32 cellular contexts compared by ENCODE assay signal in the genomic region with DNA sequence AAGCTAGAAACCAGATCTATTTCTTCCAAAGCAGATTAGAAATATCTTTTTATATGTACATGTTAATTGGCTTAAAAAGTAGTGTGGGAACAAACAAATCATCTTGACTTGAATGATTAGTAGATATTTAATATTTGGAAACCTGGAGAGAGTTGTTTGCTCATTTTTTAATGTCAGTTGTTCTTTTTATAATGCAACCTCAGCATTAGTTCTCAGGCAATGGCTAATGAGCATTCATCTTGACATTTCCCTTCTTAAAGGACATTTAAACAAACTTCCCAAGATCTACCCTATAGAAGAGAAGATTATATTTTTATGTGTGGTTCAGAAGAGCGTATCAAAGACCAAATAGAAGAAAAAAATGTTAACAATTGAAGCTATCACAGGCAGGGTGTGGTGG.
"Had no signal": no experiment of that assay in that cellular context is flagged by ENCODE, and none has a peak within 500 bp of the region (broad histone marks: within the 10 kb centered on the region; RNA-seq: fewer than 3 reads in every experiment).

No MANE protein-coding gene starts in this region.

- H3K27me3 Mint-ChIP-seq: activated B cell treated with CpG ODN at 0.5 μM for 24 hours; activated CD4-positive, alpha-beta memory T cell treated with anti-CD3 and anti-CD28 coated beads, Interleukin-2, amount 10 ng/mL, durations not matched to agents 7 days and 5 days; activated CD4-positive, alpha-beta T cell treated with anti-CD3 and anti-CD28 coated beads, Interleukin-2, amount 10 ng/mL, durations not matched to agents 24 days and 14 days; activated CD8-positive, alpha-beta memory T cell treated with anti-CD3 and anti-CD28 coated beads, Interleukin-2, amount 10 ng/mL, durations not matched to agents 7 days and 5 days; activated naive CD4-positive, alpha-beta T cell treated with anti-CD3 and anti-CD28 coated beads, Interleukin-2, amount 10 ng/mL, durations not matched to agents 7 days and 5 days; activated naive CD4-positive, alpha-beta T cell treated with anti-CD3 and anti-CD28 coated beads, Interleukin-2, amount 50 U/mL, for 24 hours; activated naive CD8-positive, alpha-beta T cell; activated naive CD8-positive, alpha-beta T cell treated with anti-CD3 and anti-CD28 coated beads, Interleukin-2, amount 10 ng/mL, durations not matched to agents 7 days and 5 days; activated naive CD8-positive, alpha-beta T cell treated with anti-CD3 and anti-CD28 coated beads, Interleukin-2, amount 50 U/mL, for 24 hours; activated T-cell treated with anti-CD3 and anti-CD28 coated beads, Interleukin-2, amount 50 U/mL, for 24 hours; T-cell; T-helper 17 cell had no signal

- H3K9me3 Mint-ChIP-seq: activated B cell treated with CpG ODN at 0.5 μM for 24 hours; activated CD4-positive, alpha-beta T cell treated with anti-CD3 and anti-CD28 coated beads, Interleukin-2, amount 10 ng/mL, durations not matched to agents 24 days and 14 days; activated naive CD4-positive, alpha-beta T cell treated with anti-CD3 and anti-CD28 coated beads, Interleukin-2, amount 10 ng/mL, durations not matched to agents 7 days and 5 days; activated naive CD4-positive, alpha-beta T cell treated with anti-CD3 and anti-CD28 coated beads, Interleukin-2, amount 50 U/mL, for 24 hours; activated naive CD8-positive, alpha-beta T cell treated with anti-CD3 and anti-CD28 coated beads, Interleukin-2, amount 50 U/mL, for 24 hours; activated T-helper 2 cell treated with anti-CD3 and anti-CD28 coated beads, Interferon-gamma antibody, Interleukin-2, Interleukin-4, amounts not matched to agents 10 μg/mL and 5 μg/mL and 100 μg/mL, durations not matched to agents 14 hours and 24 hours and 36 hours had no signal

- H3K27ac Mint-ChIP-seq: activated B cell treated with CpG ODN at 0.5 μM for 24 hours; activated CD4-positive, alpha-beta memory T cell treated with anti-CD3 and anti-CD28 coated beads, Interleukin-2, amount 10 ng/mL, durations not matched to agents 7 days and 5 days; activated CD4-positive, alpha-beta T cell treated with anti-CD3 and anti-CD28 coated beads, Interleukin-2, amount 10 ng/mL, durations not matched to agents 24 days and 14 days; activated CD8-positive, alpha-beta memory T cell treated with anti-CD3 and anti-CD28 coated beads, Interleukin-2, amount 10 ng/mL, durations not matched to agents 7 days and 5 days; activated CD8-positive, alpha-beta T cell treated with anti-CD3 and anti-CD28 coated beads, Interleukin-2, amount 10 ng/mL, durations not matched to agents 7 days and 5 days; activated naive CD4-positive, alpha-beta T cell treated with anti-CD3 and anti-CD28 coated beads, Interleukin-2, amount 10 ng/mL, durations not matched to agents 7 days and 5 days; activated naive CD4-positive, alpha-beta T cell treated with anti-CD3 and anti-CD28 coated beads, Interleukin-2, amount 50 U/mL, for 24 hours; activated naive CD8-positive, alpha-beta T cell; activated naive CD8-positive, alpha-beta T cell treated with anti-CD3 and anti-CD28 coated beads, Interleukin-2, amount 10 ng/mL, durations not matched to agents 7 days and 5 days; activated naive CD8-positive, alpha-beta T cell treated with anti-CD3 and anti-CD28 coated beads, Interleukin-2, amount 50 U/mL, for 24 hours; activated T-cell treated with anti-CD3 and anti-CD28 coated beads, Interleukin-2, amount 50 U/mL, for 24 hours; activated T-helper 2 cell treated with anti-CD3 and anti-CD28 coated beads, Interferon-gamma antibody, Interleukin-2, Interleukin-4, amounts not matched to agents 10 μg/mL and 5 μg/mL and 100 μg/mL, durations not matched to agents 14 hours and 24 hours and 36 hours; T-cell; T-helper 17 cell had no signal

- DNase-seq: activated B cell treated with CpG ODN at 0.5 μM for 24 hours; activated CD4-positive, alpha-beta memory T cell treated with anti-CD3 and anti-CD28 coated beads, Interleukin-2, amount 10 ng/mL, durations not matched to agents 7 days and 5 days; activated CD4-positive, alpha-beta T cell treated with anti-CD3 and anti-CD28 coated beads for 4 hours; activated CD4-positive, alpha-beta T cell treated with anti-CD3 and anti-CD28 coated beads, Interleukin-2, amount 10 ng/mL, durations not matched to agents 24 days and 14 days; activated CD4-positive, alpha-beta T cell treated with anti-CD3 and anti-CD28 coated beads, Interleukin-2, amount 50 U/mL, for 1 hour; activated CD4-positive, alpha-beta T cell treated with anti-CD3 and anti-CD28 coated beads, Interleukin-2, amount 50 U/mL, for 48 hours; activated CD4-positive, CD25-positive, alpha-beta regulatory T cell treated with anti-CD3 and anti-CD28 coated beads, Interleukin-2, amount 50 U/mL, for 72 hours; activated CD8-positive, alpha-beta memory T cell treated with anti-CD3 and anti-CD28 coated beads for 24 hours; activated CD8-positive, alpha-beta memory T cell treated with anti-CD3 and anti-CD28 coated beads, Interleukin-2, amount 10 ng/mL, durations not matched to agents 7 days and 5 days; activated CD8-positive, alpha-beta memory T cell treated with anti-CD3 and anti-CD28 coated beads, Interleukin-2, amount 50 U/mL, for 48 hours; activated CD8-positive, alpha-beta T cell treated with anti-CD3 and anti-CD28 coated beads, Interleukin-2, amount 10 ng/mL, durations not matched to agents 7 days and 5 days; activated effector memory CD4-positive, alpha-beta T cell treated with Interleukin-2 at 50 U/mL for 16 hours; activated gamma-delta T cell; activated naive CD4-positive, alpha-beta T cell treated with anti-CD3 and anti-CD28 coated beads, Interleukin-2, amount 10 ng/mL, durations not matched to agents 7 days and 5 days; activated naive CD4-positive, alpha-beta T cell treated with Interleukin-2 at 50 U/mL for 16 hours; activated naive CD8-positive, alpha-beta T cell treated with anti-CD3 and anti-CD28 coated beads, Interleukin-2, amount 10 ng/mL, durations not matched to agents 7 days and 5 days; activated naive CD8-positive, alpha-beta T cell treated with anti-CD3 and anti-CD28 coated beads, Interleukin-2, amount 50 U/mL, for 24 hours; activated T-cell treated with anti-CD3 and anti-CD28 coated beads, Interleukin-2, amount 50 U/mL, for 24 hours; activated T-cell treated with anti-CD3 and anti-CD28 coated beads, Interleukin-2, amount 50 U/mL, for 48 hours; aorta; body of pancreas; brain microvascular endothelial cell; central memory CD4-positive, alpha-beta T cell; T-cell; T-helper 17 cell had no signal

- H3K27me3 ChIP-seq: body of pancreas, brain microvascular endothelial cell, breast epithelium had no signal

- H3K4me3 Mint-ChIP-seq: activated B cell treated with CpG ODN at 0.5 μM for 24 hours; activated CD4-positive, alpha-beta memory T cell treated with anti-CD3 and anti-CD28 coated beads, Interleukin-2, amount 10 ng/mL, durations not matched to agents 7 days and 5 days; activated CD4-positive, alpha-beta T cell treated with anti-CD3 and anti-CD28 coated beads, Interleukin-2, amount 10 ng/mL, durations not matched to agents 24 days and 14 days; activated CD8-positive, alpha-beta memory T cell treated with anti-CD3 and anti-CD28 coated beads, Interleukin-2, amount 10 ng/mL, durations not matched to agents 7 days and 5 days; activated CD8-positive, alpha-beta T cell treated with anti-CD3 and anti-CD28 coated beads, Interleukin-2, amount 10 ng/mL, durations not matched to agents 7 days and 5 days; activated naive CD4-positive, alpha-beta T cell treated with anti-CD3 and anti-CD28 coated beads, Interleukin-2, amount 10 ng/mL, durations not matched to agents 7 days and 5 days; activated naive CD4-positive, alpha-beta T cell treated with anti-CD3 and anti-CD28 coated beads, Interleukin-2, amount 50 U/mL, for 24 hours; activated naive CD8-positive, alpha-beta T cell; activated naive CD8-positive, alpha-beta T cell treated with anti-CD3 and anti-CD28 coated beads, Interleukin-2, amount 10 ng/mL, durations not matched to agents 7 days and 5 days; activated naive CD8-positive, alpha-beta T cell treated with anti-CD3 and anti-CD28 coated beads, Interleukin-2, amount 50 U/mL, for 24 hours; activated T-cell treated with anti-CD3 and anti-CD28 coated beads, Interleukin-2, amount 50 U/mL, for 24 hours; T-cell; T-helper 17 cell had no signal

- ATAC-seq: activated CD8-positive, alpha-beta memory T cell treated with anti-CD3 and anti-CD28 coated beads, Interleukin-2, amount 10 ng/mL, durations not matched to agents 7 days and 5 days; activated CD8-positive, alpha-beta T cell treated with anti-CD3 and anti-CD28 coated beads, Interleukin-2, amount 10 ng/mL, durations not matched to agents 7 days and 5 days; activated naive CD8-positive, alpha-beta T cell treated with anti-CD3 and anti-CD28 coated beads, Interleukin-2, amount 50 U/mL, for 24 hours; body of pancreas; T-cell; T-helper 17 cell had no signal

- H3K36me3 ChIP-seq: brain microvascular endothelial cell, breast epithelium had no signal

- H3K27ac ChIP-seq: body of pancreas, brain microvascular endothelial cell, breast epithelium, VCaP had no signal

- H3K4me1 Mint-ChIP-seq: activated B cell treated with CpG ODN at 0.5 μM for 24 hours; activated CD4-positive, alpha-beta memory T cell treated with anti-CD3 and anti-CD28 coated beads, Interleukin-2, amount 10 ng/mL, durations not matched to agents 7 days and 5 days; activated CD4-positive, alpha-beta T cell treated with anti-CD3 and anti-CD28 coated beads, Interleukin-2, amount 10 ng/mL, durations not matched to agents 24 days and 14 days; activated CD8-positive, alpha-beta memory T cell treated with anti-CD3 and anti-CD28 coated beads, Interleukin-2, amount 10 ng/mL, durations not matched to agents 7 days and 5 days; activated naive CD4-positive, alpha-beta T cell treated with anti-CD3 and anti-CD28 coated beads, Interleukin-2, amount 10 ng/mL, durations not matched to agents 7 days and 5 days; activated naive CD4-positive, alpha-beta T cell treated with anti-CD3 and anti-CD28 coated beads, Interleukin-2, amount 50 U/mL, for 24 hours; activated naive CD8-positive, alpha-beta T cell treated with anti-CD3 and anti-CD28 coated beads, Interleukin-2, amount 10 ng/mL, durations not matched to agents 7 days and 5 days; activated naive CD8-positive, alpha-beta T cell treated with anti-CD3 and anti-CD28 coated beads, Interleukin-2, amount 50 U/mL, for 24 hours; T-cell had no signal

- H3K36me3 Mint-ChIP-seq: activated CD8-positive, alpha-beta memory T cell treated with anti-CD3 and anti-CD28 coated beads, Interleukin-2, amount 10 ng/mL, durations not matched to agents 7 days and 5 days; activated naive CD4-positive, alpha-beta T cell treated with anti-CD3 and anti-CD28 coated beads, Interleukin-2, amount 10 ng/mL, durations not matched to agents 7 days and 5 days; activated naive CD4-positive, alpha-beta T cell treated with anti-CD3 and anti-CD28 coated beads, Interleukin-2, amount 50 U/mL, for 24 hours; activated naive CD8-positive, alpha-beta T cell; activated naive CD8-positive, alpha-beta T cell treated with anti-CD3 and anti-CD28 coated beads, Interleukin-2, amount 10 ng/mL, durations not matched to agents 7 days and 5 days; T-cell had no signal

- H3K4me1 ChIP-seq: body of pancreas, breast epithelium had no signal

- H3K4me3 ChIP-seq: body of pancreas, breast epithelium had no signal

- H3K9me3 ChIP-seq: body of pancreas, breast epithelium had no signal

- FAIRE-seq: astrocyte, TTC549 had no signal
